Comparison of ENCODE assay signal across 1 cellular context in the genomic region with DNA sequence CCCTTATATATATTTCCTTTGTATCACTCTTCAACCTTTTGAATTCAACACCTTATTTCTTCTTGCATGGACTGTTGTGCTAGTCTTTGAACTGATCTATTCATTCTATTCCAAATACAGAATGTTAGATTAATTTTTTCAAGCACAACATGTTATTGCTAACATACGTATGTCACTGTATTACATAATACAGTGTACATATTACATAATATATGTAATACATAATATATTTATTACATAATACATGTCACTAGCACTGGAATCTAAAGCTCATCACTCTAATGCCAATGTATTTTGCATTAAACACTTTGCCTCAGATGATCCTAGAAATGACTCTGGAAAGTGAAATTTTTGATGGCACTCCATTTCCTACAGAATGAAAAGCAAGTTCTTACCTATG.
A peak's percentile ranks its signal among the peaks of the same experiment; 100 is the strongest.
TF ChIP-seq lines count a peak whose summit lies in the region.

No MANE protein-coding gene starts in this region.

TF ChIP-seq in K562, 482 proteins besides CTCF, POLR2A, EP300 and RAD21 (continued from another document):
- TF ChIP-seq, protein P1, sequence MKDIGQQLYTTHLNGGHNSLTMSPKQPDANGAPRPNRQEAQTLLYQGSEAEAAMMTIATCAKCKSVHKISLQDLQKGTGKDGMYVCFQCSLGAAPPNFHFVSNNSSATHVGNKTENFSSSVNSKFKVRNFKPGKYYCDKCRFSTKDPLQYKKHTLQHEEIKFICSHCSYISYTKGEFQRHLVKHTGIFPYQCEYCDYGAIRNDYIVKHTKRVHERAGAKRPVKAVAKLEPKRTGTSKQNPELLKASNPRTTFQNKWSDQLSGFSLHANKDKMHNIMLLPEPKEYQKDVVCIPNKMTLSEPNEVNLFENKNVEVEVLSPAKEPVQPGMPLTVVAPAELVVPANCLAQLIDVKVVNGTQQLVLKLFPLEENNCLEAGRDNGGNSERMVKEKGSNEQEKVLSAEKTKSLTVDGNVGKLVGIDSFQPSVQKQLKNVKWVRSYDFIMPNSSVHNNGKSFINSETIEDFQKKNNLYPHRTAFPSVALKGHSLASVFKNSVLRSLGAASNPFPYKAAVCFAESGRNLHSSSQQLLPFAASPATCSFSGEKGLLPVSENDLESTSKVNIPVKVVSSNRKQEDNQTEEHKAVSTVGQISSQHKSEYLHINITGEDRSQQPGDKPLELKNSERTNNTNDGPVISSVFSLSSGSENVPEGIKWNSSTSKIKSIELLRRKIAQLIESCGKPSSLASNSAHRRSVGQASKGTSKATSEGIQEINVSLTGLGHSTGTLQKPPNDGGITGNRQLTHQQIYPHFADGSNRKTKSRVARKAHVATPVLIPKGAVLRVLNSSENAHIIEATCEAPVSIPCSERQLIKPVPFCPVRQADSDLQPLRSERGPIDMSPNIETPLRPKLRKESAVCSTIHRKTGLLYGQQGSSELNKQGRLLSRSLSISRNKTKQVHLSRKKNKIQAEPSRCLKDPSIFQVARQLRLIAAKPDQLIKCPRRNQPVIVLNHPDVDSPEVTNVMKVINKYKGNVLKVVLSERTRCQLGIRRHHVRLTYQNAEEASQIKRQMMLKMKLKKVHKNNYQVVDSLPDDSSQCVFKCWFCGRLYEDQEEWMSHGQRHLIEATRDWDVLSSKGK (CRISPR knock-in tag; IDR thresholded peaks at IDR 0.05), result no peak
- TF ChIP-seq ZNF324 (CRISPR knock-in tag; IDR thresholded peaks at IDR 0.05) (no peak), PPARD (CRISPR knock-in tag; IDR thresholded peaks at IDR 0.05) (no peak), MAFG (tag; conservative IDR thresholded peaks at IDR 0.05) (no peak), MTF1 (CRISPR knock-in tag; IDR thresholded peaks at IDR 0.05; ENCODE audit: borderline replicate concordance) (no peak), HDAC6 (IDR thresholded peaks at IDR 0.05; ENCODE audit: low read depth, low read length) (no peak), RBFOX2 (IDR thresholded peaks at IDR 0.05; ENCODE audit: low read depth, low read length) (no peak), CEBPG (CRISPR knock-in tag; IDR thresholded peaks at IDR 0.05) (no peak), CEBPG (tag; conservative IDR thresholded peaks at IDR 0.05 in 1 of 2, IDR thresholded peaks at IDR 0.05 in 1 of 2) (peak in 1 of 2 experiments; percentile 88), FOSL1 (tag; conservative IDR thresholded peaks at IDR 0.05) (no peak)
- TF ChIP-seq, protein P2, sequence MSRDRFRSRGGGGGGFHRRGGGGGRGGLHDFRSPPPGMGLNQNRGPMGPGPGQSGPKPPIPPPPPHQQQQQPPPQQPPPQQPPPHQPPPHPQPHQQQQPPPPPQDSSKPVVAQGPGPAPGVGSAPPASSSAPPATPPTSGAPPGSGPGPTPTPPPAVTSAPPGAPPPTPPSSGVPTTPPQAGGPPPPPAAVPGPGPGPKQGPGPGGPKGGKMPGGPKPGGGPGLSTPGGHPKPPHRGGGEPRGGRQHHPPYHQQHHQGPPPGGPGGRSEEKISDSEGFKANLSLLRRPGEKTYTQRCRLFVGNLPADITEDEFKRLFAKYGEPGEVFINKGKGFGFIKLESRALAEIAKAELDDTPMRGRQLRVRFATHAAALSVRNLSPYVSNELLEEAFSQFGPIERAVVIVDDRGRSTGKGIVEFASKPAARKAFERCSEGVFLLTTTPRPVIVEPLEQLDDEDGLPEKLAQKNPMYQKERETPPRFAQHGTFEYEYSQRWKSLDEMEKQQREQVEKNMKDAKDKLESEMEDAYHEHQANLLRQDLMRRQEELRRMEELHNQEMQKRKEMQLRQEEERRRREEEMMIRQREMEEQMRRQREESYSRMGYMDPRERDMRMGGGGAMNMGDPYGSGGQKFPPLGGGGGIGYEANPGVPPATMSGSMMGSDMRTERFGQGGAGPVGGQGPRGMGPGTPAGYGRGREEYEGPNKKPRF (IDR thresholded peaks at IDR 0.05; ENCODE audit: low read depth, low read length), result no peak
